Comparison of ENCODE assay signal across 1 cellular context in genomic region chr20:14568701-14569100, GRCh38.
TF ChIP-seq lines count a peak whose summit lies in the region.

No MANE protein-coding gene starts in this region.

TF ChIP-seq in GM23338, 12 proteins besides CTCF, POLR2A, EP300 and RAD21 (continued from another document):
- TF ChIP-seq JUNB (IDR thresholded peaks at IDR 0.05; ENCODE audit: unreplicated experiment) (no peak), EZH2 (IDR thresholded peaks at IDR 0.05; ENCODE audit: low read depth, unreplicated experiment) (no peak), STAT1 (IDR thresholded peaks at IDR 0.05; ENCODE audit: unreplicated experiment) (no peak), NANOG (IDR thresholded peaks at IDR 0.05; ENCODE audit: borderline replicate concordance) (no peak), REST (IDR thresholded peaks at IDR 0.05; ENCODE audit: unreplicated experiment) (no peak)
